Comparison of ENCODE assay signal across 8 cellular contexts in the genomic region with DNA sequence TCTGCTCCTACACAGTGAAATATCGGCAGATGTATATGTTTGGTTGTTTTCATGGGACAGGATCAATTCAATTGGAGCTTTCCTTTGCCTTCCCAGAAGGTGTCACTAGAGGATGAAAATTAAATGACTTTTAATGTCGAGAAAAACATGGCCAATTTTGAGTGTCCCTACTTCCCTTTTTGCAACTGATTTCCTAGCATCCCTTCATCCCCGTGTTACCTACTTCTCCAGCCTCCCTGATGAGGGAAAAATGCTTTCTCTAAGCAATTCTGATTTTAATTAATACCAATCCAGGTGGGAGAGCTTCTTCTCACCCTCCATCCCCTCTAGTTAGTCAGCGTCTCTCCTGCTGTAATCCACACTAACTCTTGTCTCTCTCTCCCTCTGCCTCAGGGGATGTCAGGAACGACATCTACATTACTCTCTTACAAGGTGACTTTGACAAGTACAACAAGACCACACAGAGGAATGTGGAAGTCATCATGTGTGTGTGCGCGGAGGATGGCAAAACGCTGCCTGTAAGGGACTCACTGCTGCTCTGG.
DNase-seq lines count a peak whose midpoint lies in the region; ATAC-seq and TF ChIP-seq lines count a peak whose summit lies in the region.

No MANE protein-coding gene starts in this region.

- H3K4me3 ChIP-seq in Karpas-422 (ENCODE audit: low read length) (no peak overlapping the region), mesenchymal stem cell (ENCODE audit: insufficient read depth in 1 of 2, low read depth in 1 of 2, low read length in 2 of 2) (no peak overlapping the region), WERI-Rb-1 (ENCODE audit: low read depth, low read length) (no peak overlapping the region)

- H2AK5ac ChIP-seq in mesenchymal stem cell (ENCODE audit: low read length, severe bottlenecking): peak overlapping the region; percentile 26

- peaks cover 1% of the 10 kb centered on the region for H3K79me1 ChIP-seq in mesenchymal stem cell (replicated peaks; ENCODE audit: low read length, poor library complexity, severe bottlenecking)

- H3K79me2 ChIP-seq in Karpas-422 (ENCODE audit: low read length): peaks cover 23% of the 10 kb centered on the region

- no peaks in the 10 kb centered on the region for H3K27me3 Mint-ChIP-seq in MCF 10A (ENCODE audit: insufficient read depth, unreplicated experiment)

- H3K9me3 ChIP-seq in Karpas-422 (ENCODE audit: low read length): no peaks in the 10 kb centered on the region
- no peaks in the 10 kb centered on the region for H3K9me3 ChIP-seq in mesenchymal stem cell (ENCODE audit: control insufficient read depth, low read length)
- H3K9me3 ChIP-seq in WERI-Rb-1 (ENCODE audit: severe bottlenecking): no peaks in the 10 kb centered on the region

- no peak overlapping the region for H3K4me3 Mint-ChIP-seq in MCF 10A (ENCODE audit: unreplicated experiment)

- ATAC-seq in GM18517 (IDR thresholded peaks at IDR 0.05; ENCODE audit: unreplicated experiment): no peak

- peak overlapping the region; percentile 40 for H3K4me2 ChIP-seq in Karpas-422 (ENCODE audit: low read depth, low read length, poor library complexity, severe bottlenecking)
- H3K4me2 ChIP-seq in mesenchymal stem cell (ENCODE audit: low read length, poor library complexity, severe bottlenecking): no peak overlapping the region

- H2BK120ac ChIP-seq in mesenchymal stem cell (ENCODE audit: low read depth, low read length): peak overlapping the region; percentile 11

- H3K27ac ChIP-seq in Karpas-422 (ENCODE audit: low read length) (peak overlapping the region; percentile 92), mesenchymal stem cell (ENCODE audit: low read length, poor library complexity, severe bottlenecking) (no peak overlapping the region), WERI-Rb-1 (no peak overlapping the region)

- H3K27me3 ChIP-seq in Karpas-422 (ENCODE audit: low read length) (no peaks in the 10 kb centered on the region), mesenchymal stem cell (ENCODE audit: control insufficient read depth in 1 of 2, insufficient read depth in 1 of 2, low read length in 2 of 2) (no peaks in the 10 kb centered on the region), WERI-Rb-1 (ENCODE audit: insufficient read depth, low read depth, severe bottlenecking) (peaks cover 82% of the 10 kb centered on the region)

- H3K9ac ChIP-seq in Karpas-422 (ENCODE audit: low read length) (peak overlapping the region; percentile 18), mesenchymal stem cell (ENCODE audit: low read length) (peak overlapping the region; percentile 23)

- TF ChIP-seq CTCF in MCF 10A (IDR thresholded peaks at IDR 0.05; ENCODE audit: unreplicated experiment): peak; percentile 82
- no peak for TF ChIP-seq CTCF in WERI-Rb-1 (IDR thresholded peaks at IDR 0.05; ENCODE audit: low read depth, low read length)

- no peak overlapping the region for H4K8ac ChIP-seq in mesenchymal stem cell (ENCODE audit: low read length)

- intact Hi-C loops in MCF 10A (cut with micrococcal nuclease): loop anchor here (1.0 to 2.0 kb wide), 6 partner anchors 278 to 719 kb away; a partner anchor contains a TSS

- DNase-seq in Daoy (ENCODE audit: low read depth) (peak; percentile 45), Karpas-422 (peak; percentile 60), MCF 10A (ENCODE audit: unreplicated experiment) (peak; percentile 56), mesenchymal stem cell (peak; percentile 57), OCI-M2 (lab: John Stamatoyannopoulos, UW; ENCODE audit: unreplicated experiment) (no peak), WERI-Rb-1 (no peak), ureter (ENCODE audit: low spot score) (no peak)

- BruUV-seq in MCF 10A (replicated peaks; lab: Mats Ljungman, UMichigan): no TSS peak

- peak overlapping the region in 1 of 2 experiments; percentile 22 for H3K4ac ChIP-seq in mesenchymal stem cell (ENCODE audit: low read depth in 1 of 2, low read length in 2 of 2)

- peak overlapping the region; percentile 63 to 65 for H2BK12ac ChIP-seq in mesenchymal stem cell (ENCODE audit: low read length in 2 of 2)

- no peak overlapping the region for H2BK5ac ChIP-seq in mesenchymal stem cell (ENCODE audit: low read depth, low read length, poor library complexity, severe bottlenecking)

- POLR2A ChIA-PET in MCF 10A (lab: Yijun Ruan, JAX): interaction anchor here (0.7 to 2.6 kb wide), 3 partner anchors 278 to 515 kb away, joined by 3 to 18 read pairs (median 3); a partner anchor contains a TSS

- WGBS in mesenchymal stem cell: 64% methylated on average over 7 of the region's 8 CpGs

- no peak overlapping the region for H2AFZ ChIP-seq in Karpas-422 (ENCODE audit: low read length)
- H2AFZ ChIP-seq in mesenchymal stem cell (ENCODE audit: low read depth, low read length): no peak overlapping the region

- H2BK15ac ChIP-seq in mesenchymal stem cell (ENCODE audit: low read depth, poor library complexity, severe bottlenecking): no peak overlapping the region

- H4K91ac ChIP-seq in mesenchymal stem cell (ENCODE audit: low read length): peak overlapping the region; percentile 60

- H3K18ac ChIP-seq in mesenchymal stem cell (ENCODE audit: low read depth in 1 of 2, low read length in 2 of 2): peak overlapping the region; percentile 35 to 61

- H3K9me2 ChIP-seq in Karpas-422 (replicated peaks; ENCODE audit: insufficient read depth, low read length): no peaks in the 10 kb centered on the region

- no peak overlapping the region for H3K23ac ChIP-seq in mesenchymal stem cell (ENCODE audit: low read length in 2 of 2)

- no peaks in the 10 kb centered on the region for H3K9me3 Mint-ChIP-seq in MCF 10A (ENCODE audit: unreplicated experiment)

- CTCF ChIA-PET in MCF 10A (lab: Yijun Ruan, JAX): interaction anchor here (0.6 to 6.4 kb wide), 56 partner anchors 8 to 921 kb away, joined by 3 to 53 read pairs (median 4); no protein-coding TSS in a partner anchor

- no peak overlapping the region for H3K14ac ChIP-seq in mesenchymal stem cell (ENCODE audit: low read length in 2 of 2)

- no peaks in the 10 kb centered on the region for H3K36me3 Mint-ChIP-seq in MCF 10A (ENCODE audit: insufficient read depth, unreplicated experiment)

- peaks cover 50% of the 10 kb centered on the region for H3K36me3 ChIP-seq in Karpas-422 (ENCODE audit: insufficient read depth, low read length)
- H3K36me3 ChIP-seq in mesenchymal stem cell (ENCODE audit: control insufficient read depth in 1 of 2, insufficient read depth in 2 of 2, low read depth in 1 of 2, low read length in 2 of 2): peaks cover 0 to 3% of the 10 kb centered on the region in 2 experiments
- H3K36me3 ChIP-seq in WERI-Rb-1: no peaks in the 10 kb centered on the region

- peaks cover 33% of the 10 kb centered on the region for H3K4me1 Mint-ChIP-seq in MCF 10A (ENCODE audit: insufficient read depth, unreplicated experiment)

- no peak overlapping the region for H3K27ac Mint-ChIP-seq in MCF 10A (ENCODE audit: low read depth, unreplicated experiment)

- H3K4me1 ChIP-seq in Karpas-422 (ENCODE audit: low read length) (peaks cover 66% of the 10 kb centered on the region), mesenchymal stem cell (ENCODE audit: control insufficient read depth, insufficient read depth, low read depth, low read length) (peaks cover 14% of the 10 kb centered on the region)

- no peaks in the 10 kb centered on the region for H4K20me1 ChIP-seq in Karpas-422 (ENCODE audit: insufficient read depth, low read depth, low read length)

Comparison
In these comparisons a context has a peak if more than half of its experiments do, and no peak if none do; other contexts are left out.
1. DNase-seq: peak in Daoy (single experiment), Karpas-422 (single experiment), MCF 10A (single experiment) and mesenchymal stem cell (single experiment); none in OCI-M2 (single experiment), WERI-Rb-1 (single experiment) and ureter (single experiment).